Comparison of ENCODE assay signal across 8 cellular contexts in the genomic region with DNA sequence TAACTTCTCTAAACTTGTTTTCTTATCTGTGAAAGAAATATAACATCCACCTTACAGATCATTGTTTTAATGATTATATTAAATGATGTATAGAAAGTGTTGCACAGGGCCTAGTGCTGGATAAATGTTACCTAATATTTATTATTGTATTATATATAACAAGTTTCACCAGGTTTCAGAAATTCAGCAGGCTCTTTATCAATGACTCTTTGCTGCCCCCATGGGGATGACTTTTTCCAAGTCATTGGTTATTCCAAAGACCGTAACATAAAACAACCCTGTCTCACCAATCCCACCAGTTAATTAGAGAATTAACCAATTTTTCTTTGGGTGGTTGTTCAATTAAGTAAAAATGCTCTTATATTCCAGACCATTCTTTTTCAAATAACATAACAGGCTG. TPM values are rescaled to one million over a fixed set of nuclear protein-coding genes. Genes with fewer than 3 reads are reported as not detected.
DNase-seq lines count a peak whose midpoint lies in the region; ATAC-seq, FAIRE-seq and TF ChIP-seq lines count a peak whose summit lies in the region.

No MANE protein-coding gene starts in this region.

- H3K27ac ChIP-seq in K562 (ENCODE audit: extremely low read depth, low read depth, low read length): no peak overlapping the region

- no TSS peak for BruUV-seq in K562 (replicated peaks; lab: Mats Ljungman, UMichigan)

- H3K4me3 ChIP-seq in K562: no peak overlapping the region

- in situ Hi-C loops in K562 (cut with MboI): no loop called here

- intact Hi-C loops in K562 (cut with micrococcal nuclease): loop anchor here (1.0 to 10.0 kb wide), 5 partner anchors 38 to 415 kb away; a partner anchor contains a TSS

- peak; percentile 88 for ATAC-seq in K562
- ATAC-seq in GM21717 (IDR thresholded peaks at IDR 0.05; ENCODE audit: unreplicated experiment): no peak
- ATAC-seq in GM18505 (IDR thresholded peaks at IDR 0.05; ENCODE audit: unreplicated experiment): no peak

- CTCF ChIA-PET in K562 (lab: Yijun Ruan, JAX; ENCODE audit: low intra/inter-chr PET ratio): interaction anchor here (0.7 to 2.2 kb wide), 4 partner anchors 68 to 414 kb away, joined by 3 to 15 read pairs (median 6); no protein-coding TSS in a partner anchor

- no peaks in the 10 kb centered on the region for H3K9me3 ChIP-seq in K562 (replicated peaks; ENCODE audit: control insufficient read depth, insufficient read depth, low read depth, low read length)

- peak; percentile 25 for TF ChIP-seq CTCF in GM10266 (IDR thresholded peaks at IDR 0.05; ENCODE audit: control insufficient read depth, insufficient read depth, low read depth, missing control alignments)
- TF ChIP-seq CTCF in K562 (IDR thresholded peaks at IDR 0.05 in 2 of 3, conservative IDR thresholded peaks at IDR 0.05 in 1 of 3; ENCODE audit: insufficient read depth in 2 of 3, low read depth in 1 of 3, low read length in 3 of 3): peak; percentile 55 to 85 (median 59); a peak in 5 of 6 replicates

- no peak overlapping the region for H3K9ac ChIP-seq in K562 (ENCODE audit: insufficient read depth in 1 of 2, low read depth in 2 of 2, low read length in 2 of 2)

- TF ChIP-seq POLR2A in K562 (conservative IDR thresholded peaks at IDR 0.05) (no peak), GM18505 (IDR thresholded peaks at IDR 0.05; ENCODE audit: borderline replicate concordance, extremely low read depth, insufficient read depth, insufficient read length) (no peak)

- H4K20me1 ChIP-seq in K562 (replicated peaks; ENCODE audit: control insufficient read depth, insufficient read depth, low read length): no peaks in the 10 kb centered on the region

- H3K36me3 ChIP-seq in K562 (ENCODE audit: control insufficient read depth, insufficient read depth, low read length): peaks cover 2% of the 10 kb centered on the region; the same call in 1 of the 3 replicates

- TF ChIP-seq EP300 in K562 (IDR thresholded peaks at IDR 0.05; ENCODE audit: low read length): no peak

- no peaks in the 10 kb centered on the region for H3K9me1 ChIP-seq in K562 (ENCODE audit: control insufficient read depth, insufficient read depth, low read length)

- peaks cover 4% of the 10 kb centered on the region; the same call in 1 of the 3 replicates for H3K79me2 ChIP-seq in K562 (ENCODE audit: control insufficient read depth, insufficient read depth, low read length)

- TF ChIP-seq RAD21 in K562 (CRISPR knock-in tag; conservative IDR thresholded peaks at IDR 0.05 in 1 of 2, IDR thresholded peaks at IDR 0.05 in 1 of 2): peak; percentile 65 to 75

- peak; percentile 76 for FAIRE-seq in K562 (lab: Jason Lieb, UNC)

- 57% methylated on average over 1 of the region's 1 CpG for WGBS in K562 (ENCODE audit: insufficient coverage, low coverage, missing lambda C conversion rate)

- H3K4me1 ChIP-seq in K562 (replicated peaks in 1 of 2; ENCODE audit: control insufficient read depth in 2 of 2, insufficient read depth in 2 of 2, low read length in 2 of 2): peaks cover 0 to 4% of the 10 kb centered on the region in 2 experiments; a peak in 3 of 5 replicates

- POLR2A ChIA-PET in K562 (lab: Yijun Ruan, JAX): interaction anchor here (0.6 to 1.7 kb wide), 2 partner anchors 14 to 93 kb away, joined by 3 to 8 read pairs; a partner anchor contains a TSS

- DNase-seq in AG20443 (ENCODE audit: low spot score) (peak; percentile 52), GM10266 (ENCODE audit: extremely low spot score) (peak; percentile 68), NCI-H774 (lab: John Stamatoyannopoulos, UW) (peak; percentile 5), K562 (ENCODE audit: extremely low read depth in 1 of 4, low spot score in 3 of 4) (peak in 3 of 4 experiments; percentile 43 to 68 (median 60)), left kidney (ENCODE audit: low read depth, low spot score) (peak; percentile 65), mesenteric fat pad (ENCODE audit: low spot score) (no peak)

- no peak overlapping the region for H2AFZ ChIP-seq in K562 (ENCODE audit: low read depth, low read length)

- no peaks in the 10 kb centered on the region for H3K27me3 ChIP-seq in K562 (ENCODE audit: control insufficient read depth in 2 of 2, insufficient read depth in 2 of 2, low read length in 2 of 2)

- no peak overlapping the region for H3K4me2 ChIP-seq in K562 (ENCODE audit: insufficient read depth, low read length)

RNA-seq across cellular contexts. Expression of a gene that starts 7.3 kb away (rescaled TPM):
- total RNA-seq in K562 (2011; cell fraction: chromatin; rRNA removed; ENCODE audit: low replicate concordance): 15.2 and 18.5 TPM in 2 replicates
- total RNA-seq in K562 (2011; cell fraction: nucleolus; rRNA removed): 11.6 and 11.8 TPM in 2 replicates
- total RNA-seq in K562 (2011; cell fraction: nucleoplasm; rRNA removed): 15.0 and 20.0 TPM in 2 replicates
- total RNA-seq in K562 (2014; rRNA removed) (15.6 and 19.1 TPM in 2 replicates), K562 (2014; rRNA removed; fragmentation: Illumina TruSeq; extraction: Trizol) (11.6 and 12.0 TPM in 2 replicates), K562 (2015; rRNA removed; fragmentation: Illumina TruSeq; extraction: Trizol) (11.6 and 13.4 TPM in 2 replicates), K562 (2021) (26.3 and 29.0 TPM in 2 replicates), mesenteric fat pad (61.9 TPM)
- polyA plus RNA-seq in K562 (2011; rRNA removed) (16.0 and 24.4 TPM in 2 replicates), K562 (2014; fragmentation: Illumina TruSeq; extraction: Trizol) (31.4 and 35.0 TPM in 2 replicates), K562 (2014; fragmentation: Nextera tagmentation; extraction: Ambion mirVana) (10 to 100 TPM; 31.6 to 41.0 TPM), K562 (2014; rRNA removed) (16.7 and 16.8 TPM in 2 replicates)
- polyA plus RNA-seq in K562 (2011; cell fraction: cytosol; rRNA removed): 38.4 and 56.4 TPM in 2 replicates
- 27.9 and 37.6 TPM in 2 replicates for polyA plus RNA-seq in K562 (2011; cell fraction: nucleus; rRNA removed)
- polyA plus RNA-seq in K562 (2012): 27.7 and 29.6 TPM in 2 replicates
- polyA minus RNA-seq in K562 (2011; rRNA and poly(A)+ RNA removed): 26.2 and 47.1 TPM in 2 replicates
- polyA minus RNA-seq in K562 (2011; cell fraction: cytosol; rRNA and poly(A)+ RNA removed): 10.9 and 16.7 TPM in 2 replicates
- 5.1 and 6.2 TPM in 2 replicates for polyA minus RNA-seq in K562 (2011; cell fraction: nucleus; rRNA and poly(A)+ RNA removed)

RNA-seq across cellular contexts. Expression of a gene that starts 14.0 kb away (rescaled TPM):
- 38.3 and 47.8 TPM in 2 replicates for total RNA-seq in K562 (2011; cell fraction: chromatin; rRNA removed; ENCODE audit: low replicate concordance)
- total RNA-seq in K562 (2011; cell fraction: nucleolus; rRNA removed): 27.1 and 28.9 TPM in 2 replicates
- total RNA-seq in K562 (2011; cell fraction: nucleoplasm; rRNA removed): 45.8 and 57.9 TPM in 2 replicates
- total RNA-seq in K562 (2014; rRNA removed) (97.1 and 112 TPM in 2 replicates), K562 (2014; rRNA removed; fragmentation: Illumina TruSeq; extraction: Trizol) (151 TPM in 2 replicates), K562 (2015; rRNA removed; fragmentation: Illumina TruSeq; extraction: Trizol) (165 and 167 TPM in 2 replicates), K562 (2021) (92.8 and 94.2 TPM in 2 replicates), mesenteric fat pad (75.5 TPM)
- polyA plus RNA-seq in K562 (2011; rRNA removed) (161 and 166 TPM in 2 replicates), K562 (2014; fragmentation: Illumina TruSeq; extraction: Trizol) (167 and 190 TPM in 2 replicates), K562 (2014; fragmentation: Nextera tagmentation; extraction: Ambion mirVana) (100 to 1,000 TPM; 213 to 220 TPM), K562 (2014; rRNA removed) (113 and 143 TPM in 2 replicates)
- polyA plus RNA-seq in K562 (2011; cell fraction: cytosol; rRNA removed): 91.4 and 190 TPM in 2 replicates
- polyA plus RNA-seq in K562 (2011; cell fraction: nucleus; rRNA removed): 39.8 and 76.0 TPM in 2 replicates
- 124 and 155 TPM in 2 replicates for polyA plus RNA-seq in K562 (2012)
- 154 and 155 TPM in 2 replicates for polyA minus RNA-seq in K562 (2011; rRNA and poly(A)+ RNA removed)
- polyA minus RNA-seq in K562 (2011; cell fraction: cytosol; rRNA and poly(A)+ RNA removed): 56.1 and 62.8 TPM in 2 replicates
- 16.7 and 35.9 TPM in 2 replicates for polyA minus RNA-seq in K562 (2011; cell fraction: nucleus; rRNA and poly(A)+ RNA removed)

RNA-seq across cellular contexts. Expression of a gene that starts 19.5 kb away (rescaled TPM):
- 83.0 and 141 TPM in 2 replicates for total RNA-seq in K562 (2011; cell fraction: chromatin; rRNA removed; ENCODE audit: low replicate concordance)
- total RNA-seq in K562 (2011; cell fraction: nucleolus; rRNA removed): 82.2 and 86.2 TPM in 2 replicates
- 77.2 and 80.0 TPM in 2 replicates for total RNA-seq in K562 (2011; cell fraction: nucleoplasm; rRNA removed)
- total RNA-seq in K562 (2014; rRNA removed) (21.6 and 25.7 TPM in 2 replicates), K562 (2014; rRNA removed; fragmentation: Illumina TruSeq; extraction: Trizol) (4.9 and 5.1 TPM in 2 replicates), K562 (2015; rRNA removed; fragmentation: Illumina TruSeq; extraction: Trizol) (7.2 and 9.5 TPM in 2 replicates), K562 (2021) (41.7 and 42.7 TPM in 2 replicates), mesenteric fat pad (16.5 TPM)
- polyA plus RNA-seq in K562 (2011; rRNA removed) (22.9 and 38.9 TPM in 2 replicates), K562 (2014; fragmentation: Illumina TruSeq; extraction: Trizol) (44.9 and 52.4 TPM in 2 replicates), K562 (2014; fragmentation: Nextera tagmentation; extraction: Ambion mirVana) (10 to 100 TPM; 14.7 to 14.8 TPM), K562 (2014; rRNA removed) (35.4 and 39.3 TPM in 2 replicates)
- polyA plus RNA-seq in K562 (2011; cell fraction: cytosol; rRNA removed): 42.3 and 59.0 TPM in 2 replicates
- 238 and 248 TPM in 2 replicates for polyA plus RNA-seq in K562 (2011; cell fraction: nucleus; rRNA removed)
- 26.7 and 40.5 TPM in 2 replicates for polyA plus RNA-seq in K562 (2012)
- polyA minus RNA-seq in K562 (2011; rRNA and poly(A)+ RNA removed): 13.3 and 16.3 TPM in 2 replicates
- polyA minus RNA-seq in K562 (2011; cell fraction: cytosol; rRNA and poly(A)+ RNA removed): 15.9 and 25.0 TPM in 2 replicates
- 42.5 and 75.6 TPM in 2 replicates for polyA minus RNA-seq in K562 (2011; cell fraction: nucleus; rRNA and poly(A)+ RNA removed)

RNA-seq across cellular contexts. Expression of a gene that starts 21.9 kb away (rescaled TPM):
- 50.4 and 95.6 TPM in 2 replicates for total RNA-seq in K562 (2011; cell fraction: chromatin; rRNA removed; ENCODE audit: low replicate concordance)
- 57.4 and 67.9 TPM in 2 replicates for total RNA-seq in K562 (2011; cell fraction: nucleolus; rRNA removed)
- 49.4 and 62.0 TPM in 2 replicates for total RNA-seq in K562 (2011; cell fraction: nucleoplasm; rRNA removed)
- total RNA-seq in K562 (2014; rRNA removed) (23.1 and 29.3 TPM in 2 replicates), K562 (2014; rRNA removed; fragmentation: Illumina TruSeq; extraction: Trizol) (30.2 and 30.9 TPM in 2 replicates), K562 (2015; rRNA removed; fragmentation: Illumina TruSeq; extraction: Trizol) (25.6 and 27.4 TPM in 2 replicates), K562 (2021) (35.9 and 41.0 TPM in 2 replicates), mesenteric fat pad (32.7 TPM)
- polyA plus RNA-seq in K562 (2011; rRNA removed) (18.4 and 25.1 TPM in 2 replicates), K562 (2014; fragmentation: Illumina TruSeq; extraction: Trizol) (48.9 and 49.2 TPM in 2 replicates), K562 (2014; fragmentation: Nextera tagmentation; extraction: Ambion mirVana) (10 to 100 TPM; 69.8 to 76.0 TPM), K562 (2014; rRNA removed) (33.7 and 35.5 TPM in 2 replicates)
- 26.0 and 39.0 TPM in 2 replicates for polyA plus RNA-seq in K562 (2011; cell fraction: cytosol; rRNA removed)
- 90.2 and 129 TPM in 2 replicates for polyA plus RNA-seq in K562 (2011; cell fraction: nucleus; rRNA removed)
- polyA plus RNA-seq in K562 (2012): 33.6 and 64.4 TPM in 2 replicates
- polyA minus RNA-seq in K562 (2011; rRNA and poly(A)+ RNA removed): 15.2 and 18.3 TPM in 2 replicates
- 9.4 and 14.5 TPM in 2 replicates for polyA minus RNA-seq in K562 (2011; cell fraction: cytosol; rRNA and poly(A)+ RNA removed)
- 27.5 and 36.8 TPM in 2 replicates for polyA minus RNA-seq in K562 (2011; cell fraction: nucleus; rRNA and poly(A)+ RNA removed)

RNA-seq across cellular contexts. Expression of a gene that starts 21.9 kb away (rescaled TPM):
- 7.8 and 9.5 TPM in 2 replicates for total RNA-seq in K562 (2011; cell fraction: chromatin; rRNA removed; ENCODE audit: low replicate concordance)
- total RNA-seq in K562 (2011; cell fraction: nucleolus; rRNA removed): 11.7 and 12.6 TPM in 2 replicates
- 12.9 and 15.2 TPM in 2 replicates for total RNA-seq in K562 (2011; cell fraction: nucleoplasm; rRNA removed)
- 154 and 172 TPM in 2 replicates for total RNA-seq in K562 (2014; rRNA removed)
- total RNA-seq in K562 (2014; rRNA removed; fragmentation: Illumina TruSeq; extraction: Trizol): 101 and 120 TPM in 2 replicates
- total RNA-seq in K562 (2015; rRNA removed; fragmentation: Illumina TruSeq; extraction: Trizol): 104 TPM in 2 replicates
- total RNA-seq in K562 (2021): 142 and 144 TPM in 2 replicates
- 120 and 176 TPM in 2 replicates for polyA plus RNA-seq in K562 (2011; rRNA removed)
- polyA plus RNA-seq in K562 (2011; cell fraction: cytosol; rRNA removed): 84.9 and 146 TPM in 2 replicates
- polyA plus RNA-seq in K562 (2011; cell fraction: nucleus; rRNA removed): 22.6 and 36.2 TPM in 2 replicates
- polyA plus RNA-seq in K562 (2012): 171 and 265 TPM in 2 replicates
- 181 and 235 TPM in 2 replicates for polyA plus RNA-seq in K562 (2014; fragmentation: Illumina TruSeq; extraction: Trizol)
- polyA plus RNA-seq in K562 (2014; fragmentation: Nextera tagmentation; extraction: Ambion mirVana): 10 to 100 TPM; 50.2 to 77.1 TPM
- polyA plus RNA-seq in K562 (2014; rRNA removed): 335 and 361 TPM in 2 replicates
- polyA minus RNA-seq in K562 (2011; rRNA and poly(A)+ RNA removed): 107 and 130 TPM in 2 replicates
- polyA minus RNA-seq in K562 (2011; cell fraction: cytosol; rRNA and poly(A)+ RNA removed): 25.7 and 27.9 TPM in 2 replicates
- polyA minus RNA-seq in K562 (2011; cell fraction: nucleus; rRNA and poly(A)+ RNA removed): 4.8 and 15.6 TPM in 2 replicates
- 66.9 TPM for total RNA-seq in mesenteric fat pad
